ENCODE assay signal across 19 cellular contexts in genomic region chr12:40001406-40001805, GRCh38.
DNase-seq lines count a peak whose midpoint lies in the region; ATAC-seq, FAIRE-seq and TF ChIP-seq lines count a peak whose summit lies in the region.
"Had no signal": no experiment of that assay in that cellular context is flagged by ENCODE, and none has a peak within 500 bp of the region (broad histone marks: within the 10 kb centered on the region; RNA-seq: fewer than 3 reads in every experiment).

No MANE protein-coding gene starts in this region.

- ATAC-seq in HG02588 (IDR thresholded peaks at IDR 0.05; ENCODE audit: unreplicated experiment) = peak; percentile 60
- ATAC-seq: GM23338, HCT116 had no signal

- no peak for DNase-seq in GM18507 (ENCODE audit: extremely low spot score, insufficient read length, low read depth)
- peak; percentile 81 for DNase-seq in MM.1S
- no peak for DNase-seq in hepatocyte (ENCODE audit: low spot score)
- no peak for DNase-seq in substantia nigra (lab: John Stamatoyannopoulos, UW)
- DNase-seq in KBM-7 = no peak
- no peak for DNase-seq in right atrium auricular region (ENCODE audit: low spot score)
- no peak for DNase-seq in stimulated activated CD4-positive, alpha-beta T cell treated with anti-CD3 and anti-CD28 coated beads, Interleukin-1b, Interleukin-23, amount 100 ng/mL, for 48 hours
- DNase-seq: 8988T; C1 segment of cervical spinal cord; Calu3; CD4-positive, alpha-beta memory T cell; COR-L47; DND-41; H9 had no signal

- no peak for TF ChIP-seq CTCF in MM.1S (IDR thresholded peaks at IDR 0.05; ENCODE audit: low read length)
- TF ChIP-seq CTCF in hepatocyte (IDR thresholded peaks at IDR 0.05; ENCODE audit: poor library complexity) = no peak
- TF ChIP-seq CTCF in right atrium auricular region (IDR thresholded peaks at IDR 0.05) = no peak

- peaks cover 15% of the 10 kb centered on the region; the same call in 1 of the 2 replicates for H3K4me1 ChIP-seq in MM.1S (ENCODE audit: low read length)
- no peaks in the 10 kb centered on the region for H3K4me1 ChIP-seq in hepatocyte (ENCODE audit: insufficient read depth)
- no peaks in the 10 kb centered on the region for H3K4me1 ChIP-seq in right atrium auricular region

- H3K27me3 ChIP-seq in MM.1S (replicated peaks; ENCODE audit: insufficient read depth, low read length) = no peaks in the 10 kb centered on the region
- no peaks in the 10 kb centered on the region for H3K27me3 ChIP-seq in hepatocyte
- H3K27me3 ChIP-seq in right atrium auricular region = no peaks in the 10 kb centered on the region

- no peak overlapping the region for H3K4me3 ChIP-seq in MM.1S (ENCODE audit: low read length)
- H3K4me3 ChIP-seq in hepatocyte = no peak overlapping the region
- no peak overlapping the region for H3K4me3 ChIP-seq in right atrium auricular region
- H3K4me3 ChIP-seq: GM23338 had no signal

- H3K79me2 ChIP-seq in MM.1S (ENCODE audit: low read length) (no peaks in the 10 kb centered on the region), hepatocyte (no peaks in the 10 kb centered on the region)

- H3K4me2 ChIP-seq in MM.1S (ENCODE audit: low read depth, low read length) = peak overlapping the region; percentile 2; the same call in 1 of the 2 replicates
- H3K4me2 ChIP-seq in hepatocyte = no peak overlapping the region
- H3K4me2 ChIP-seq: GM23338 had no signal

- H3K9ac ChIP-seq in MM.1S (ENCODE audit: low read length) = no peak overlapping the region

- H2AFZ ChIP-seq in MM.1S (ENCODE audit: low read length) (no peak overlapping the region), hepatocyte (no peak overlapping the region)
- H2AFZ ChIP-seq: GM23338 had no signal

- peak; percentile 12 for FAIRE-seq in GM18507 (lab: Jason Lieb, UNC)
- FAIRE-seq: G401.6, GM12892 had no signal

- H3K9me3 ChIP-seq in MM.1S (replicated peaks; ENCODE audit: insufficient read depth, low read length) (no peaks in the 10 kb centered on the region), hepatocyte (ENCODE audit: low read depth) (peaks cover 9% of the 10 kb centered on the region), right atrium auricular region (peaks cover 0 to 23% of the 10 kb centered on the region in 2 donors)

- H3F3A ChIP-seq in MM.1S (ENCODE audit: insufficient read depth, low read length) = no peaks in the 10 kb centered on the region

- no peaks in the 10 kb centered on the region for H4K20me1 ChIP-seq in MM.1S (ENCODE audit: insufficient read depth, low read length)
- no peaks in the 10 kb centered on the region for H4K20me1 ChIP-seq in hepatocyte (ENCODE audit: insufficient read depth, poor library complexity, severe bottlenecking)

- H3K36me3 ChIP-seq in MM.1S (replicated peaks; ENCODE audit: insufficient read depth, low read length) (no peaks in the 10 kb centered on the region), hepatocyte (replicated peaks; ENCODE audit: insufficient read depth, low read depth) (no peaks in the 10 kb centered on the region), right atrium auricular region (no peaks in the 10 kb centered on the region)

- in situ Hi-C loops in KBM-7 (cut with MboI; ENCODE audit: low pct_unique_long_range_greater_than_20kb, low sequenced_read_pairs) = no loop called here

- H3K9me2 ChIP-seq in MM.1S (replicated peaks; ENCODE audit: insufficient read depth, low read length) (no peaks in the 10 kb centered on the region), hepatocyte (replicated peaks; ENCODE audit: insufficient read depth) (no peaks in the 10 kb centered on the region)

- no peak overlapping the region for H3K27ac ChIP-seq in MM.1S (ENCODE audit: low read length)
- peak overlapping the region; percentile 2 for H3K27ac ChIP-seq in hepatocyte
- no peak overlapping the region for H3K27ac ChIP-seq in substantia nigra (ENCODE audit: low read depth, low read length, poor library complexity, severe bottlenecking)
- H3K27ac ChIP-seq in right atrium auricular region = no peak overlapping the region
